8 cellular contexts compared by ENCODE assay signal in the genomic region with DNA sequence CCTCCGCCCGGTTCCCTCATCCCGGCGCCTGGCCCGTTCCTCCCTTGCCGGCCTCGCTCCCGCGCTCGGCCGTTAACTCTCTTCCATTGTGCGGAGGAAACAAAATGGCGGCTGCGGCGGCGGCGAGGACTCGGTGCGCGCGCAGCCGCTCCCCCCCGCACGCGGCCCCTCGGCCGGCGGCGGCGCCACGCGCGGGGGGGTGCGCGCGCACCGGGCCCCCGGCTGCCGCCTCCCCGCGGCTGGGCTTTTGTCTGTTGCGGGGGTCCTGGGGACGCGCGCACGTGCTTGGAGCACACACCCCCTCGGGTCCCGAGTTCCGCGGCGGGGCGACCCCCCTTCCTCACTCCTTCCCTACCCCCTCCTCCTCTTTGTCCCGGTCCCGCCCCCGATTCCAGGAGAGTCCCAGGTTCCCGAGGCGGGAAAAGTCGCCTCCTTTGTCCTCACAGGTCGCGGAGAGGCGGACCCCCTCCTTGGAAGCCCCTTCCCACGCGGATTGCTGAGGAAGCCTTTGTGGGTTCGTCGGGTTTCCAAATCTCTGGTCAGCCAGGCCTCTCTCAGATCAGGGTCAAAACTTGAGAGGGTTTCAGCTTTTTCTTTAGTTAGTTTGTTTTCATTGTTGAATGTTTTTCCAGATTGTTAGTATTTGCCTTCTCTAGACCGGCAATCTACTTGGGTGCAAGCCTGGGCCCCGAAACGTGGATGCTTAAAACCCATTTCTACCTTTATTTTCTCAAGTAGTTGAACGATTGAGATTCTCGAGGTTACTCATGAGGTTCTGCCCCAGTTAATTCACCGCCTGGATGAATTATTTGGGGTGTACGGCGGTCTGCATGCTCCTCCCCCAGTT. TPM values are rescaled to one million over a fixed set of nuclear protein-coding genes. Genes with fewer than 3 reads are reported as not detected.
DNase-seq lines count a peak whose midpoint lies in the region; ATAC-seq, FAIRE-seq and TF ChIP-seq lines count a peak whose summit lies in the region.

No MANE protein-coding gene starts in this region.

- peaks cover 28% of the 10 kb centered on the region for H4K20me1 ChIP-seq in DOHH2 (ENCODE audit: control insufficient read depth, insufficient read depth, low read depth, low read length)

- H3K9me3 ChIP-seq in DOHH2 (ENCODE audit: control insufficient read depth, insufficient read depth, low read length) (no peaks in the 10 kb centered on the region), liver (ENCODE audit: control insufficient read depth in 4 of 4, low read length in 3 of 4) (no peaks in the 10 kb centered on the region)

- no peak for TF ChIP-seq CTCF in DOHH2 (IDR thresholded peaks at IDR 0.05; ENCODE audit: low read depth, low read length, poor library complexity, severe bottlenecking)
- no peak for TF ChIP-seq CTCF in WI38 (IDR thresholded peaks at IDR 0.05; ENCODE audit: low read depth, low read length)
- TF ChIP-seq CTCF in coronary artery (IDR thresholded peaks at IDR 0.05): no peak
- TF ChIP-seq CTCF in liver (IDR thresholded peaks at IDR 0.05; ENCODE audit: low read depth, low read length, missing input control): no peak

- peaks cover 54% of the 10 kb centered on the region for H3K4me1 ChIP-seq in DOHH2 (ENCODE audit: control insufficient read depth, low read length)
- peaks cover 0 to 27% (median 19%) of the 10 kb centered on the region in 4 donors for H3K4me1 ChIP-seq in liver (ENCODE audit: control insufficient read depth in 4 of 4, insufficient read depth in 4 of 4, low read length in 3 of 4)

- WGBS in liver: under 1% methylated on average over 73 of the region's 73 CpGs

- DNase-seq in H54 (ENCODE audit: insufficient read length, low spot score) (peak; percentile 65), NCI-H1048 (lab: John Stamatoyannopoulos, UW) (peak; percentile 50), coronary artery (ENCODE audit: low spot score) (peak; percentile 83)
- DNase-seq in stimulated activated CD4-positive, alpha-beta T cell treated with anti-CD3 and anti-CD28 coated beads, TNF-alpha, amount 100 ng/mL, for 24 hours (ENCODE audit: low read depth in 3 of 3): peak; percentile 19 to 54 (median 36)

- peaks cover 26% of the 10 kb centered on the region for H3F3A ChIP-seq in DOHH2 (ENCODE audit: control insufficient read depth, insufficient read depth)

- peak overlapping the region; percentile 84 for H3K27ac ChIP-seq in DOHH2 (ENCODE audit: low read depth, low read length)
- H3K27ac ChIP-seq in coronary artery: peak overlapping the region; percentile 94 to 96
- peak overlapping the region; percentile 84 to 98 for H3K27ac ChIP-seq in liver (ENCODE audit: low read depth in 1 of 2, low read length in 2 of 2)

- H3K4me2 ChIP-seq in DOHH2 (ENCODE audit: low read length): peak overlapping the region; percentile 89

- peak overlapping the region; percentile 97 for H3K4me3 ChIP-seq in DOHH2 (ENCODE audit: low read length)
- peak overlapping the region; percentile 99 for H3K4me3 ChIP-seq in WI38 (ENCODE audit: low read depth, low read length)
- H3K4me3 ChIP-seq in coronary artery: peak overlapping the region; percentile 100
- H3K4me3 ChIP-seq in liver (ENCODE audit: low read depth in 1 of 3, low read length in 3 of 3): peak overlapping the region; percentile 72 to 97 (median 89)

- no peaks in the 10 kb centered on the region for H3K9me2 ChIP-seq in DOHH2 (replicated peaks; ENCODE audit: control insufficient read depth, low read length)

- FAIRE-seq in H54 (lab: Jason Lieb, UNC): no peak

- H3K9ac ChIP-seq in liver (ENCODE audit: low read depth in 1 of 2, low read length in 2 of 2): peak overlapping the region; percentile 65 to 89

- TF ChIP-seq RAD21 in liver (IDR thresholded peaks at IDR 0.05): no peak

- peaks cover 66% of the 10 kb centered on the region for H3K36me3 ChIP-seq in DOHH2 (ENCODE audit: control insufficient read depth, low read length)
- peaks cover 0 to 2% (median 0%) of the 10 kb centered on the region in 4 donors for H3K36me3 ChIP-seq in liver (ENCODE audit: control insufficient read depth in 4 of 4, insufficient read depth in 3 of 4, low read depth in 1 of 4, low read length in 3 of 4)

- peaks cover 80% of the 10 kb centered on the region for H3K79me2 ChIP-seq in DOHH2 (ENCODE audit: control insufficient read depth, low read length)

- no peak for ATAC-seq in HG03135 (IDR thresholded peaks at IDR 0.05; ENCODE audit: unreplicated experiment)

- no peak; the same call in 1 of the 2 replicates for TF ChIP-seq POLR2A in H54 (IDR thresholded peaks at IDR 0.05; ENCODE audit: low read depth, low read length)

- H3K27me3 ChIP-seq in DOHH2 (ENCODE audit: control insufficient read depth, low read length): no peaks in the 10 kb centered on the region
- H3K27me3 ChIP-seq in liver (ENCODE audit: control insufficient read depth in 4 of 4, insufficient read depth in 4 of 4, low read length in 3 of 4): no peaks in the 10 kb centered on the region

TF ChIP-seq in liver, 16 proteins besides CTCF, POLR2A, EP300 and RAD21:
- no peak for TF ChIP-seq TAF1 (conservative IDR thresholded peaks at IDR 0.05)
- no peak for TF ChIP-seq FOXA2 (IDR thresholded peaks at IDR 0.05)
- TF ChIP-seq, protein P1, sequence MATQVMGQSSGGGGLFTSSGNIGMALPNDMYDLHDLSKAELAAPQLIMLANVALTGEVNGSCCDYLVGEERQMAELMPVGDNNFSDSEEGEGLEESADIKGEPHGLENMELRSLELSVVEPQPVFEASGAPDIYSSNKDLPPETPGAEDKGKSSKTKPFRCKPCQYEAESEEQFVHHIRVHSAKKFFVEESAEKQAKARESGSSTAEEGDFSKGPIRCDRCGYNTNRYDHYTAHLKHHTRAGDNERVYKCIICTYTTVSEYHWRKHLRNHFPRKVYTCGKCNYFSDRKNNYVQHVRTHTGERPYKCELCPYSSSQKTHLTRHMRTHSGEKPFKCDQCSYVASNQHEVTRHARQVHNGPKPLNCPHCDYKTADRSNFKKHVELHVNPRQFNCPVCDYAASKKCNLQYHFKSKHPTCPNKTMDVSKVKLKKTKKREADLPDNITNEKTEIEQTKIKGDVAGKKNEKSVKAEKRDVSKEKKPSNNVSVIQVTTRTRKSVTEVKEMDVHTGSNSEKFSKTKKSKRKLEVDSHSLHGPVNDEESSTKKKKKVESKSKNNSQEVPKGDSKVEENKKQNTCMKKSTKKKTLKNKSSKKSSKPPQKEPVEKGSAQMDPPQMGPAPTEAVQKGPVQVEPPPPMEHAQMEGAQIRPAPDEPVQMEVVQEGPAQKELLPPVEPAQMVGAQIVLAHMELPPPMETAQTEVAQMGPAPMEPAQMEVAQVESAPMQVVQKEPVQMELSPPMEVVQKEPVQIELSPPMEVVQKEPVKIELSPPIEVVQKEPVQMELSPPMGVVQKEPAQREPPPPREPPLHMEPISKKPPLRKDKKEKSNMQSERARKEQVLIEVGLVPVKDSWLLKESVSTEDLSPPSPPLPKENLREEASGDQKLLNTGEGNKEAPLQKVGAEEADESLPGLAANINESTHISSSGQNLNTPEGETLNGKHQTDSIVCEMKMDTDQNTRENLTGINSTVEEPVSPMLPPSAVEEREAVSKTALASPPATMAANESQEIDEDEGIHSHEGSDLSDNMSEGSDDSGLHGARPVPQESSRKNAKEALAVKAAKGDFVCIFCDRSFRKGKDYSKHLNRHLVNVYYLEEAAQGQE (IDR thresholded peaks at IDR 0.05): no peak
- TF ChIP-seq NR2F2 (IDR thresholded peaks at IDR 0.05): no peak
- no peak for TF ChIP-seq GABPA (IDR thresholded peaks at IDR 0.05 in 1 of 2, conservative IDR thresholded peaks at IDR 0.05 in 1 of 2)
- TF ChIP-seq SP1 (IDR thresholded peaks at IDR 0.05): no peak
- TF ChIP-seq JUND (IDR thresholded peaks at IDR 0.05): no peak
TF ChIP-seq in liver: peak in this region for 0.

RNA-seq across cellular contexts. Expression of gene ILF3, which starts 0.7 kb away (rescaled TPM):
- 10 to 100 TPM; 53.8 to 85.1 TPM for total RNA-seq in liver
- polyA plus RNA-seq in liver: 10 to 100 TPM; 31.7 to 32.0 TPM

RNA-seq across cellular contexts. Expression of gene SLC44A2, which starts 29.5 kb away (rescaled TPM):
- 10 to 100 TPM; 13.0 to 21.6 TPM for total RNA-seq in liver
- 10 to 100 TPM; 12.0 to 13.9 TPM for polyA plus RNA-seq in liver

RNA-seq across cellular contexts. Expression of gene QTRT1, which starts 46.4 kb away (rescaled TPM):
- total RNA-seq in liver: 10 to 100 TPM; 13.2 to 28.3 TPM
- polyA plus RNA-seq in liver: 10 to 100 TPM; 17.1 to 38.1 TPM
